In genomic region chr4:30801876-30802275, GRCh38 we compare ENCODE assay signal across 16 cellular contexts.
"Had no signal": no experiment of that assay in that cellular context is flagged by ENCODE, and none has a peak within 500 bp of the region (broad histone marks: within the 10 kb centered on the region; RNA-seq: fewer than 3 reads in every experiment).

No MANE protein-coding gene starts in this region.

- H3K9me3 ChIP-seq: esophagus squamous epithelium had no signal

- DNase-seq: activated B cell treated with CpG ODN at 0.5 μM for 24 hours; activated CD4-positive, alpha-beta T cell treated with anti-CD3 and anti-CD28 coated beads, Interleukin-2, amount 10 ng/mL, durations not matched to agents 7 days and 5 days; activated effector memory CD4-positive, alpha-beta T cell treated with Interleukin-2 at 50 U/mL for 16 hours; activated T-cell treated with anti-CD3 and anti-CD28 coated beads, Interleukin-2, amount 50 U/mL, for 24 hours; amniotic stem cell; brain microvascular endothelial cell; dorsolateral prefrontal cortex; esophagus squamous epithelium; heart right ventricle; left lung; mesendoderm; posterior cingulate gyrus; stimulated activated CD4-positive, alpha-beta T cell treated with anti-CD3 and anti-CD28 coated beads, Interleukin-2, amount 100 ng/mL, for 24 hours; stimulated activated naive B cell treated with anti-CD40 and anti-IgM and Interleukin-4, amounts not matched to agents 10 μg/mL and 1 μg/mL and 100 μg/mL, for 72 hours; T-helper 2 cell; trophoblast cell had no signal

- H3K4me3 ChIP-seq: dorsolateral prefrontal cortex, esophagus squamous epithelium, heart right ventricle, left lung had no signal

- H3K36me3 ChIP-seq: brain microvascular endothelial cell, esophagus squamous epithelium, heart right ventricle, left lung had no signal

- ATAC-seq: left lung; stimulated activated naive B cell treated with anti-CD40 and anti-IgM and Interleukin-4, amounts not matched to agents 10 μg/mL and 1 μg/mL and 100 μg/mL, for 72 hours had no signal

- H3K27me3 ChIP-seq: brain microvascular endothelial cell, dorsolateral prefrontal cortex, esophagus squamous epithelium, heart right ventricle, left lung had no signal

- H3K27ac ChIP-seq: brain microvascular endothelial cell, dorsolateral prefrontal cortex, heart right ventricle, left lung had no signal

- H3K4me1 ChIP-seq: heart right ventricle, left lung had no signal
